ENCODE assay signal across 27 cellular contexts in the genomic region with DNA sequence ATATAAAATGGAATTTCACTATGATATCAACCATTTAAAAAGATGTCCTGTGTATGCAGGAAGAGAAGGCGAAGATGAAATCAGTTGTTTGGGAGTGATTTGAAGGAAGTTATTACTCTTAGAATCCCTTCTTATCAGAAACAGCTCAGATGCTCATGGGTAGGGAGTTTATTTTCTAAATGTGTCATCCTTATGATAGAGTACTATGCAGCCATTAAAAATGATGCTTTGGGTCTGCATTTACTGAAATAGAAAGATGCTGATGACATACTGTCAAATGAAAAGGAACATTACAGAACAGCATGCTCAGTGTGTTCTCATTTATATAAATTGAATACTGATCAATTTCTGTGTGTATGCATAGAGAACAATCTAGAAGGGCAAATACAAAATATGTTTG.
A peak's percentile ranks its signal among the peaks of the same experiment; 100 is the strongest.
DNase-seq lines count a peak whose midpoint lies in the region; ATAC-seq and TF ChIP-seq lines count a peak whose summit lies in the region.
"Had no signal": no experiment of that assay in that cellular context is flagged by ENCODE, and none has a peak within 500 bp of the region (broad histone marks: within the 10 kb centered on the region; RNA-seq: fewer than 3 reads in every experiment).

No MANE protein-coding gene starts in this region.

- H3K4me3 ChIP-seq in ACC112 (ENCODE audit: low read depth, low read length) = no peak overlapping the region
- H3K4me3 ChIP-seq in smooth muscle cell = no peak overlapping the region
- H3K4me3 ChIP-seq: BLaER1 treated with 17β-estradiol and CSF1 and Interleukin-3, amounts not matched to agents 10 nM and 100 nM; GM12878; GM23338; HAP-1; MG63; PC-9; SJSA1 had no signal

- no peaks in the 10 kb centered on the region for H3K36me3 ChIP-seq in ACC112 (ENCODE audit: insufficient read depth, low read length)
- no peaks in the 10 kb centered on the region for H3K36me3 ChIP-seq in smooth muscle cell (ENCODE audit: low read depth)
- H3K36me3 ChIP-seq: BLaER1 treated with 17β-estradiol and CSF1 and Interleukin-3, amounts not matched to agents 10 nM and 100 nM; HAP-1; MG63; SJSA1 had no signal

- H3K27me3 Mint-ChIP-seq in HFFc6 (ENCODE audit: insufficient read depth) (no peaks in the 10 kb centered on the region; the same call in 1 of the 2 replicates), brain (peaks cover 3% of the 10 kb centered on the region)
- H3K27me3 Mint-ChIP-seq in activated T-cell treated with anti-CD3 and anti-CD28 coated beads, Interleukin-2, amount 50 U/mL, for 24 hours = no peaks in the 10 kb centered on the region
- H3K27me3 Mint-ChIP-seq: CD4-positive, alpha-beta T cell had no signal

- H4K20me1 ChIP-seq in smooth muscle cell (ENCODE audit: low read depth) = no peaks in the 10 kb centered on the region
- H4K20me1 ChIP-seq: BLaER1 treated with 17β-estradiol and CSF1 and Interleukin-3, amounts not matched to agents 10 nM and 100 nM had no signal

- H3K4me1 ChIP-seq in ACC112 (ENCODE audit: control insufficient read depth, insufficient read depth, low read length, unreplicated experiment) (peaks cover 14% of the 10 kb centered on the region), smooth muscle cell (ENCODE audit: low read depth) (peaks cover 7% of the 10 kb centered on the region)
- H3K4me1 ChIP-seq: BLaER1 treated with 17β-estradiol and CSF1 and Interleukin-3, amounts not matched to agents 10 nM and 100 nM had no signal

- TF ChIP-seq CTCF in HFFc6 (IDR thresholded peaks at IDR 0.05) (no peak), brain (conservative IDR thresholded peaks at IDR 0.05) (no peak), smooth muscle cell (IDR thresholded peaks at IDR 0.05; ENCODE audit: borderline replicate concordance, insufficient read depth, poor library complexity, severe bottlenecking) (no peak)

- H3K4me3 Mint-ChIP-seq in HFFc6 = no peak overlapping the region
- peak overlapping the region in 2 of 5 experiments; percentile 14 to 15 for H3K4me3 Mint-ChIP-seq in brain
- H3K4me3 Mint-ChIP-seq in activated T-cell treated with anti-CD3 and anti-CD28 coated beads, Interleukin-2, amount 50 U/mL, for 24 hours = no peak overlapping the region
- H3K4me3 Mint-ChIP-seq: CD4-positive, alpha-beta T cell; GM23338 had no signal

- H3K9ac ChIP-seq in smooth muscle cell (ENCODE audit: low read depth) = no peak overlapping the region
- H3K9ac ChIP-seq: BLaER1 treated with 17β-estradiol and CSF1 and Interleukin-3, amounts not matched to agents 10 nM and 100 nM had no signal

- H3K27me3 ChIP-seq in ACC112 (ENCODE audit: insufficient read depth, low read length) = no peaks in the 10 kb centered on the region
- H3K27me3 ChIP-seq in smooth muscle cell (ENCODE audit: low read depth) = no peaks in the 10 kb centered on the region
- H3K27me3 ChIP-seq: BLaER1 treated with 17β-estradiol and CSF1 and Interleukin-3, amounts not matched to agents 10 nM and 100 nM; MG63; SJSA1 had no signal

- peaks cover 9% of the 10 kb centered on the region for H3F3A ChIP-seq in smooth muscle cell (ENCODE audit: low read depth)

- H3K79me2 ChIP-seq in ACC112 (ENCODE audit: control insufficient read depth, insufficient read depth, low read length, unreplicated experiment) (no peaks in the 10 kb centered on the region), smooth muscle cell (ENCODE audit: low read depth) (no peaks in the 10 kb centered on the region)

- DNase-seq in HFFc6 (no peak), smooth muscle cell (lab: John Stamatoyannopoulos, UW; ENCODE audit: unreplicated experiment) (no peak), activated gamma-delta T cell treated with Interleukin-2 at 50 U/mL for 16 hours (no peak)
- DNase-seq in activated T-cell treated with anti-CD3 and anti-CD28 coated beads, Interleukin-2, amount 50 U/mL, for 24 hours = no peak
- DNase-seq: AML-193; CD4-positive, alpha-beta T cell; DMS 273 treated with DMSO at 0.1 percent for 48 hours; DMS79; GDM1; KBM-7; NCI-H1105 treated with DMSO at 0.1 percent for 48 hours; NCI-H146; NCI-H1930; NCI-H2107; NCI-H526; NCI-H82 had no signal

- H3K36me3 Mint-ChIP-seq in HFFc6 (ENCODE audit: low read depth) (peaks cover 13% of the 10 kb centered on the region; the same call in 1 of the 2 replicates), brain (peaks cover 4% of the 10 kb centered on the region)
- no peaks in the 10 kb centered on the region for H3K36me3 Mint-ChIP-seq in activated T-cell treated with anti-CD3 and anti-CD28 coated beads, Interleukin-2, amount 50 U/mL, for 24 hours (ENCODE audit: low read depth)

- no peak overlapping the region for H3K4me2 ChIP-seq in smooth muscle cell
- H3K4me2 ChIP-seq: BLaER1 treated with 17β-estradiol and CSF1 and Interleukin-3, amounts not matched to agents 10 nM and 100 nM; GM23338 had no signal

- H3K27ac Mint-ChIP-seq in HFFc6 = peak overlapping the region; percentile 24; the same call in 1 of the 2 replicates
- peak overlapping the region in 3 of 5 experiments; percentile 19 to 87 (median 20) for H3K27ac Mint-ChIP-seq in brain
- no peak overlapping the region for H3K27ac Mint-ChIP-seq in activated T-cell treated with anti-CD3 and anti-CD28 coated beads, Interleukin-2, amount 50 U/mL, for 24 hours
- H3K27ac Mint-ChIP-seq: CD4-positive, alpha-beta T cell; GM23338 had no signal

- H3K9me3 Mint-ChIP-seq in HFFc6 (no peaks in the 10 kb centered on the region), brain (peaks cover 12 to 17% (median 14%) of the 10 kb centered on the region in 5 experiments)
- H3K9me3 Mint-ChIP-seq in activated T-cell treated with anti-CD3 and anti-CD28 coated beads, Interleukin-2, amount 50 U/mL, for 24 hours = no peaks in the 10 kb centered on the region
- H3K9me3 Mint-ChIP-seq: CD4-positive, alpha-beta T cell had no signal

- H3K27ac ChIP-seq in ACC112 (ENCODE audit: low read depth, low read length) (peak overlapping the region; percentile 57), smooth muscle cell (ENCODE audit: low read depth) (peak overlapping the region; percentile 26)
- H3K27ac ChIP-seq: BLaER1 treated with 17β-estradiol and CSF1 and Interleukin-3, amounts not matched to agents 10 nM and 100 nM; PC-9 had no signal

- H3K4me1 Mint-ChIP-seq in HFFc6 (ENCODE audit: low read depth) = peaks cover 25% of the 10 kb centered on the region
- H3K4me1 Mint-ChIP-seq in brain = peaks cover 14% of the 10 kb centered on the region
- no peaks in the 10 kb centered on the region for H3K4me1 Mint-ChIP-seq in activated T-cell treated with anti-CD3 and anti-CD28 coated beads, Interleukin-2, amount 50 U/mL, for 24 hours (ENCODE audit: low read depth)

- H2AFZ ChIP-seq in ACC112 (ENCODE audit: low read length, unreplicated experiment) = peak overlapping the region; percentile 18
- H2AFZ ChIP-seq in smooth muscle cell (ENCODE audit: low read depth) = no peak overlapping the region
- H2AFZ ChIP-seq: GM23338, PC-9 had no signal

- 94% methylated on average over 1 of the region's 1 CpG for WGBS in smooth muscle cell (ENCODE audit: low lambda C conversion rate)

- no peak for ATAC-seq in HG03432 (IDR thresholded peaks at IDR 0.05; ENCODE audit: unreplicated experiment)
- ATAC-seq: GM12878, GM23338, HepG2 had no signal

- H3K9me3 ChIP-seq in smooth muscle cell (replicated peaks; ENCODE audit: low read depth) = no peaks in the 10 kb centered on the region
- H3K9me3 ChIP-seq: HAP-1, MG63, SJSA1 had no signal
